In the genomic region with DNA sequence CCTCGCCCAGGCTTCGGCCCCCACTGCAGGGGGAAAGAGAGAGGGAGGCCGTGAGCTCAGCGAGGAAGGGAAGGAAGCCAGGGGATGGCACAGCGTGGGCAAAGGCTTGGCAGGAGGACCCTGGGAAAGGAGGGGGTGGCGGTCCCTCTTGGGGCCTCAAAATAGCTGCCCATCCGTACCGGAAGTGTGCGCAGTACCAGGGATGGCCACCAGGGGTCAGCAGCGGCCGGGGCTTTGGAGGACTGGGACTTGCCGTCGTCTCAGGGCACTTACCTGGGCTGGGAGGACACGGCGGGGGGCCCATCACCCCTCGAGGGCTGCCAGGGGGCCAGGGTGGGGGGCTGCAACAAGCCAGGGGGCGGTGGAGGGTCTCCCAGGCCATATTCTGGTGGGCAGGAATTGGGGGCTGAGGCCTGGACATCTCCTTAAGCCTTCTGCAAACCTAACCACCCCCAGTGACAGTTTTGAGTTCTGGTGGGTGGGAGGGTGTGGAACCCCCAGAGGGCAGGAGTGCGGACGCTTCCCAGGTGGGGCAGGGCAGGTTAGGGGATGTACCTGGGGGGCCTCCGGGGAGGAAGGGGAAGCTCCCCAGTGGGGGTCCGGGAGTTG, we compare ENCODE assay signal across 1 cellular context.
TF ChIP-seq lines count a peak whose summit lies in the region.

No MANE protein-coding gene starts in this region.

TF ChIP-seq in SK-N-SH treated with all-trans-retinoic acid at 6 μM for 48 hours, 23 proteins besides CTCF, POLR2A, EP300 and RAD21 (continued from another document):
- TF ChIP-seq, protein P1, sequence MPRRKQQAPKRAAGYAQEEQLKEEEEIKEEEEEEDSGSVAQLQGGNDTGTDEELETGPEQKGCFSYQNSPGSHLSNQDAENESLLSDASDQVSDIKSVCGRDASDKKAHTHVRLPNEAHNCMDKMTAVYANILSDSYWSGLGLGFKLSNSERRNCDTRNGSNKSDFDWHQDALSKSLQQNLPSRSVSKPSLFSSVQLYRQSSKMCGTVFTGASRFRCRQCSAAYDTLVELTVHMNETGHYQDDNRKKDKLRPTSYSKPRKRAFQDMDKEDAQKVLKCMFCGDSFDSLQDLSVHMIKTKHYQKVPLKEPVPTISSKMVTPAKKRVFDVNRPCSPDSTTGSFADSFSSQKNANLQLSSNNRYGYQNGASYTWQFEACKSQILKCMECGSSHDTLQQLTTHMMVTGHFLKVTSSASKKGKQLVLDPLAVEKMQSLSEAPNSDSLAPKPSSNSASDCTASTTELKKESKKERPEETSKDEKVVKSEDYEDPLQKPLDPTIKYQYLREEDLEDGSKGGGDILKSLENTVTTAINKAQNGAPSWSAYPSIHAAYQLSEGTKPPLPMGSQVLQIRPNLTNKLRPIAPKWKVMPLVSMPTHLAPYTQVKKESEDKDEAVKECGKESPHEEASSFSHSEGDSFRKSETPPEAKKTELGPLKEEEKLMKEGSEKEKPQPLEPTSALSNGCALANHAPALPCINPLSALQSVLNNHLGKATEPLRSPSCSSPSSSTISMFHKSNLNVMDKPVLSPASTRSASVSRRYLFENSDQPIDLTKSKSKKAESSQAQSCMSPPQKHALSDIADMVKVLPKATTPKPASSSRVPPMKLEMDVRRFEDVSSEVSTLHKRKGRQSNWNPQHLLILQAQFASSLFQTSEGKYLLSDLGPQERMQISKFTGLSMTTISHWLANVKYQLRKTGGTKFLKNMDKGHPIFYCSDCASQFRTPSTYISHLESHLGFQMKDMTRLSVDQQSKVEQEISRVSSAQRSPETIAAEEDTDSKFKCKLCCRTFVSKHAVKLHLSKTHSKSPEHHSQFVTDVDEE (CRISPR knock-in tag; IDR thresholded peaks at IDR 0.05): no peak
- TF ChIP-seq ZC3H10 (CRISPR knock-in tag; IDR thresholded peaks at IDR 0.05): no peak
- TF ChIP-seq ZNF70 (CRISPR knock-in tag; IDR thresholded peaks at IDR 0.05): no peak
- TF ChIP-seq, protein P2, sequence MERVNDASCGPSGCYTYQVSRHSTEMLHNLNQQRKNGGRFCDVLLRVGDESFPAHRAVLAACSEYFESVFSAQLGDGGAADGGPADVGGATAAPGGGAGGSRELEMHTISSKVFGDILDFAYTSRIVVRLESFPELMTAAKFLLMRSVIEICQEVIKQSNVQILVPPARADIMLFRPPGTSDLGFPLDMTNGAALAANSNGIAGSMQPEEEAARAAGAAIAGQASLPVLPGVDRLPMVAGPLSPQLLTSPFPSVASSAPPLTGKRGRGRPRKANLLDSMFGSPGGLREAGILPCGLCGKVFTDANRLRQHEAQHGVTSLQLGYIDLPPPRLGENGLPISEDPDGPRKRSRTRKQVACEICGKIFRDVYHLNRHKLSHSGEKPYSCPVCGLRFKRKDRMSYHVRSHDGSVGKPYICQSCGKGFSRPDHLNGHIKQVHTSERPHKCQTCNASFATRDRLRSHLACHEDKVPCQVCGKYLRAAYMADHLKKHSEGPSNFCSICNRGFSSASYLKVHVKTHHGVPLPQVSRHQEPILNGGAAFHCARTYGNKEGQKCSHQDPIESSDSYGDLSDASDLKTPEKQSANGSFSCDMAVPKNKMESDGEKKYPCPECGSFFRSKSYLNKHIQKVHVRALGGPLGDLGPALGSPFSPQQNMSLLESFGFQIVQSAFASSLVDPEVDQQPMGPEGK (CRISPR knock-in tag; IDR thresholded peaks at IDR 0.05; ENCODE audit: borderline replicate concordance): no peak
- no peak for TF ChIP-seq RARB (CRISPR knock-in tag; IDR thresholded peaks at IDR 0.05)
